1 cellular context compared by ENCODE assay signal in genomic region chr22:19169002-19169946, GRCh38.
A peak's percentile ranks its signal among the peaks of the same experiment; 100 is the strongest.
TF ChIP-seq lines count a peak whose summit lies in the region.

No MANE protein-coding gene starts in this region.

TF ChIP-seq in HepG2, 621 proteins besides CTCF, POLR2A, EP300 and RAD21 (continues in another document):
- TF ChIP-seq MXI1 (IDR thresholded peaks at IDR 0.05; ENCODE audit: borderline replicate concordance, low read depth, low read length), result no peak
- no peak for TF ChIP-seq FOXK1 (CRISPR knock-in tag; IDR thresholded peaks at IDR 0.05; ENCODE audit: borderline replicate concordance, low read depth)
- no peak for TF ChIP-seq SRY (CRISPR knock-in tag; IDR thresholded peaks at IDR 0.05)
- TF ChIP-seq, protein P1, sequence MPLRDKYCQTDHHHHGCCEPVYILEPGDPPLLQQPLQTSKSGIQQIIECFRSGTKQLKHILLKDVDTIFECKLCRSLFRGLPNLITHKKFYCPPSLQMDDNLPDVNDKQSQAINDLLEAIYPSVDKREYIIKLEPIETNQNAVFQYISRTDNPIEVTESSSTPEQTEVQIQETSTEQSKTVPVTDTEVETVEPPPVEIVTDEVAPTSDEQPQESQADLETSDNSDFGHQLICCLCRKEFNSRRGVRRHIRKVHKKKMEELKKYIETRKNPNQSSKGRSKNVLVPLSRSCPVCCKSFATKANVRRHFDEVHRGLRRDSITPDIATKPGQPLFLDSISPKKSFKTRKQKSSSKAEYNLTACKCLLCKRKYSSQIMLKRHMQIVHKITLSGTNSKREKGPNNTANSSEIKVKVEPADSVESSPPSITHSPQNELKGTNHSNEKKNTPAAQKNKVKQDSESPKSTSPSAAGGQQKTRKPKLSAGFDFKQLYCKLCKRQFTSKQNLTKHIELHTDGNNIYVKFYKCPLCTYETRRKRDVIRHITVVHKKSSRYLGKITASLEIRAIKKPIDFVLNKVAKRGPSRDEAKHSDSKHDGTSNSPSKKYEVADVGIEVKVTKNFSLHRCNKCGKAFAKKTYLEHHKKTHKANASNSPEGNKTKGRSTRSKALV (CRISPR knock-in tag; IDR thresholded peaks at IDR 0.05), result 0 out of 2 replicates have a peak, but pooled peaks have one; percentile 31
- TF ChIP-seq KLF12 (CRISPR knock-in tag; IDR thresholded peaks at IDR 0.05; ENCODE audit: borderline replicate concordance), result no peak
- TF ChIP-seq HDAC2 (CRISPR knock-in tag; IDR thresholded peaks at IDR 0.05), result no peak
- no peak for TF ChIP-seq ZNF747 (CRISPR knock-in tag; IDR thresholded peaks at IDR 0.05; ENCODE audit: borderline replicate concordance)
- no peak for TF ChIP-seq ZNF709 (CRISPR knock-in tag; IDR thresholded peaks at IDR 0.05)
- TF ChIP-seq MBD4 (IDR thresholded peaks at IDR 0.05; ENCODE audit: borderline replicate concordance, low read length), result no peak
- TF ChIP-seq ZNF136 (CRISPR knock-in tag; IDR thresholded peaks at IDR 0.05; ENCODE audit: low read depth), result no peak
- no peak for TF ChIP-seq ZNF225 (CRISPR knock-in tag; IDR thresholded peaks at IDR 0.05)
- TF ChIP-seq SOX6 (IDR thresholded peaks at IDR 0.05), result no peak
- TF ChIP-seq SOX6 (CRISPR knock-in tag; IDR thresholded peaks at IDR 0.05), result no peak
- TF ChIP-seq, protein P2, sequence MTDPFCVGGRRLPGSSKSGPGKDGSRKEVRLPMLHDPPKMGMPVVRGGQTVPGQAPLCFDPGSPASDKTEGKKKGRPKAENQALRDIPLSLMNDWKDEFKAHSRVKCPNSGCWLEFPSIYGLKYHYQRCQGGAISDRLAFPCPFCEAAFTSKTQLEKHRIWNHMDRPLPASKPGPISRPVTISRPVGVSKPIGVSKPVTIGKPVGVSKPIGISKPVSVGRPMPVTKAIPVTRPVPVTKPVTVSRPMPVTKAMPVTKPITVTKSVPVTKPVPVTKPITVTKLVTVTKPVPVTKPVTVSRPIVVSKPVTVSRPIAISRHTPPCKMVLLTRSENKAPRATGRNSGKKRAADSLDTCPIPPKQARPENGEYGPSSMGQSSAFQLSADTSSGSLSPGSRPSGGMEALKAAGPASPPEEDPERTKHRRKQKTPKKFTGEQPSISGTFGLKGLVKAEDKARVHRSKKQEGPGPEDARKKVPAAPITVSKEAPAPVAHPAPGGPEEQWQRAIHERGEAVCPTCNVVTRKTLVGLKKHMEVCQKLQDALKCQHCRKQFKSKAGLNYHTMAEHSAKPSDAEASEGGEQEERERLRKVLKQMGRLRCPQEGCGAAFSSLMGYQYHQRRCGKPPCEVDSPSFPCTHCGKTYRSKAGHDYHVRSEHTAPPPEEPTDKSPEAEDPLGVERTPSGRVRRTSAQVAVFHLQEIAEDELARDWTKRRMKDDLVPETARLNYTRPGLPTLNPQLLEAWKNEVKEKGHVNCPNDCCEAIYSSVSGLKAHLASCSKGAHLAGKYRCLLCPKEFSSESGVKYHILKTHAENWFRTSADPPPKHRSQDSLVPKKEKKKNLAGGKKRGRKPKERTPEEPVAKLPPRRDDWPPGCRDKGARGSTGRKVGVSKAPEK (CRISPR knock-in tag; IDR thresholded peaks at IDR 0.05; ENCODE audit: borderline replicate concordance), result no peak
- TF ChIP-seq ZNF501 (CRISPR knock-in tag; IDR thresholded peaks at IDR 0.05), result peak; percentile 40; the same call in 1 of the 2 replicates
- TF ChIP-seq, protein P3, sequence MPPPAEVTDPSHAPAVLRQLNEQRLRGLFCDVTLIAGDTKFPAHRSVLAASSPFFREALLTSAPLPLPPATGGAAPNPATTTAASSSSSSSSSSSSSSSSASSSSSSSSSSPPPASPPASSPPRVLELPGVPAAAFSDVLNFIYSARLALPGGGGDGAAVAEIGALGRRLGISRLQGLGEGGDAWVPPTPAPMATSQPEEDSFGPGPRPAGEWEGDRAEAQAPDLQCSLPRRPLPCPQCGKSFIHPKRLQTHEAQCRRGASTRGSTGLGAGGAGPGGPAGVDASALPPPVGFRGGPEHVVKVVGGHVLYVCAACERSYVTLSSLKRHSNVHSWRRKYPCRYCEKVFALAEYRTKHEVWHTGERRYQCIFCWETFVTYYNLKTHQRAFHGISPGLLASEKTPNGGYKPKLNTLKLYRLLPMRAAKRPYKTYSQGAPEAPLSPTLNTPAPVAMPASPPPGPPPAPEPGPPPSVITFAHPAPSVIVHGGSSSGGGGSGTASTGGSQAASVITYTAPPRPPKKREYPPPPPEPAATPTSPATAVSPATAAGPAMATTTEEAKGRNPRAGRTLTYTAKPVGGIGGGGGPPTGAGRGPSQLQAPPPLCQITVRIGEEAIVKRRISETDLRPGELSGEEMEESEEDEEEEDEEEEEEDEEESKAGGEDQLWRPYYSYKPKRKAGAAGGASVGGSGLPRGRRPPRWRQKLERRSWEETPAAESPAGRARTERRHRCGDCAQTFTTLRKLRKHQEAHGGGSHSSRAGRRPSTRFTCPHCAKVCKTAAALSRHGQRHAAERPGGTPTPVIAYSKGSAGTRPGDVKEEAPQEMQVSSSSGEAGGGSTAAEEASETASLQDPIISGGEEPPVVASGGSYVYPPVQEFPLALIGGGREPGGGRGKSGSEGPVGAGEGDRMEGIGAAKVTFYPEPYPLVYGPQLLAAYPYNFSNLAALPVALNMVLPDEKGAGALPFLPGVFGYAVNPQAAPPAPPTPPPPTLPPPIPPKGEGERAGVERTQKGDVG (CRISPR knock-in tag; IDR thresholded peaks at IDR 0.05; ENCODE audit: borderline replicate concordance), result no peak
- no peak for TF ChIP-seq ZNF776 (CRISPR knock-in tag; IDR thresholded peaks at IDR 0.05)
- no peak for TF ChIP-seq ZNF558 (CRISPR knock-in tag; IDR thresholded peaks at IDR 0.05; ENCODE audit: borderline replicate concordance)
- no peak for TF ChIP-seq ZNF816 (CRISPR knock-in tag; IDR thresholded peaks at IDR 0.05; ENCODE audit: borderline replicate concordance)
- no peak for TF ChIP-seq ZHX2 (IDR thresholded peaks at IDR 0.05; ENCODE audit: low read depth)
- no peak for TF ChIP-seq ZHX2 (CRISPR knock-in tag; IDR thresholded peaks at IDR 0.05; ENCODE audit: borderline replicate concordance)
- TF ChIP-seq NFKBIZ (CRISPR knock-in tag; IDR thresholded peaks at IDR 0.05), result no peak
- TF ChIP-seq HNRNPH1 (optimal IDR thresholded peaks at IDR 0.05; ENCODE audit: low read depth, low read length), result no peak
- no peak for TF ChIP-seq KLF9 (CRISPR knock-in tag; IDR thresholded peaks at IDR 0.05; ENCODE audit: low read depth)
- no peak for TF ChIP-seq ZFP91 (CRISPR knock-in tag; IDR thresholded peaks at IDR 0.05; ENCODE audit: borderline replicate concordance)
- no peak for TF ChIP-seq ZFP36 (IDR thresholded peaks at IDR 0.05; ENCODE audit: borderline replicate concordance, low read depth, low read length, partially characterized antibody)
- TF ChIP-seq TBL1XR1 (IDR thresholded peaks at IDR 0.05; ENCODE audit: borderline replicate concordance, low read length, partially characterized antibody), result no peak
- TF ChIP-seq GFI1 (CRISPR knock-in tag; IDR thresholded peaks at IDR 0.05; ENCODE audit: borderline replicate concordance), result no peak
- TF ChIP-seq KDM2A (CRISPR knock-in tag; IDR thresholded peaks at IDR 0.05; ENCODE audit: borderline replicate concordance, low read depth), result peak; percentile 57; the same call in 1 of the 2 replicates
- no peak for TF ChIP-seq ZNF83 (CRISPR knock-in tag; IDR thresholded peaks at IDR 0.05; ENCODE audit: borderline replicate concordance)
- no peak for TF ChIP-seq NFIB (CRISPR knock-in tag; IDR thresholded peaks at IDR 0.05; ENCODE audit: borderline replicate concordance)
- no peak for TF ChIP-seq ZSCAN12 (CRISPR knock-in tag; IDR thresholded peaks at IDR 0.05)
- TF ChIP-seq ZNF580 (CRISPR knock-in tag; IDR thresholded peaks at IDR 0.05; ENCODE audit: borderline replicate concordance, low read depth), result no peak
- no peak for TF ChIP-seq MYC (CRISPR knock-in tag; IDR thresholded peaks at IDR 0.05; ENCODE audit: borderline replicate concordance)
- peak; percentile 43; the same call in 1 of the 2 replicates for TF ChIP-seq ZFX (CRISPR knock-in tag; IDR thresholded peaks at IDR 0.05; ENCODE audit: low read depth)
- TF ChIP-seq PCBP1 (IDR thresholded peaks at IDR 0.05; ENCODE audit: borderline replicate concordance, low read depth, low read length), result no peak
- 0 out of 2 replicates have a peak, but pooled peaks have one; percentile 25 for TF ChIP-seq ZC3H13 (CRISPR knock-in tag; IDR thresholded peaks at IDR 0.05)
- TF ChIP-seq ZNF343 (CRISPR knock-in tag; IDR thresholded peaks at IDR 0.05), result no peak
- no peak for TF ChIP-seq ZNF263 (CRISPR knock-in tag; IDR thresholded peaks at IDR 0.05)
- no peak for TF ChIP-seq ISX (CRISPR knock-in tag; conservative IDR thresholded peaks at IDR 0.05)
- TF ChIP-seq FOXO4 (CRISPR knock-in tag; conservative IDR thresholded peaks at IDR 0.05), result 0 out of 2 replicates have a peak, but pooled peaks have one; percentile 41
- TF ChIP-seq, protein P4, sequence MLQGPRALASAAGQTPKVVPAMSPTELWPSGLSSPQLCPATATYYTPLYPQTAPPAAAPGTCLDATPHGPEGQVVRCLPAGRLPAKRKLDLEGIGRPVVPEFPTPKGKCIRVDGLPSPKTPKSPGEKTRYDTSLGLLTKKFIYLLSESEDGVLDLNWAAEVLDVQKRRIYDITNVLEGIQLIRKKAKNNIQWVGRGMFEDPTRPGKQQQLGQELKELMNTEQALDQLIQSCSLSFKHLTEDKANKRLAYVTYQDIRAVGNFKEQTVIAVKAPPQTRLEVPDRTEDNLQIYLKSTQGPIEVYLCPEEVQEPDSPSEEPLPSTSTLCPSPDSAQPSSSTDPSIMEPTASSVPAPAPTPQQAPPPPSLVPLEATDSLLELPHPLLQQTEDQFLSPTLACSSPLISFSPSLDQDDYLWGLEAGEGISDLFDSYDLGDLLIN (CRISPR knock-in tag; IDR thresholded peaks at IDR 0.05; ENCODE audit: borderline replicate concordance), result no peak
- no peak for TF ChIP-seq SAP130 (CRISPR knock-in tag; IDR thresholded peaks at IDR 0.05; ENCODE audit: low read depth)
- TF ChIP-seq HNRNPL (IDR thresholded peaks at IDR 0.05; ENCODE audit: low read depth, low read length), result no peak
